ENCODE assay signal across 1 cellular context in genomic region chr18:35282353-35282752, GRCh38.
A peak's percentile ranks its signal among the peaks of the same experiment; 100 is the strongest.
TF ChIP-seq lines count a peak whose summit lies in the region.

No MANE protein-coding gene starts in this region.

TF ChIP-seq in HepG2, 621 proteins besides CTCF, POLR2A, EP300 and RAD21:
- TF ChIP-seq FOSL2 (CRISPR knock-in tag; IDR thresholded peaks at IDR 0.05) (peak; percentile 62), ZNF17 (CRISPR knock-in tag; IDR thresholded peaks at IDR 0.05) (no peak)
